1 cellular context compared by ENCODE assay signal in the genomic region with DNA sequence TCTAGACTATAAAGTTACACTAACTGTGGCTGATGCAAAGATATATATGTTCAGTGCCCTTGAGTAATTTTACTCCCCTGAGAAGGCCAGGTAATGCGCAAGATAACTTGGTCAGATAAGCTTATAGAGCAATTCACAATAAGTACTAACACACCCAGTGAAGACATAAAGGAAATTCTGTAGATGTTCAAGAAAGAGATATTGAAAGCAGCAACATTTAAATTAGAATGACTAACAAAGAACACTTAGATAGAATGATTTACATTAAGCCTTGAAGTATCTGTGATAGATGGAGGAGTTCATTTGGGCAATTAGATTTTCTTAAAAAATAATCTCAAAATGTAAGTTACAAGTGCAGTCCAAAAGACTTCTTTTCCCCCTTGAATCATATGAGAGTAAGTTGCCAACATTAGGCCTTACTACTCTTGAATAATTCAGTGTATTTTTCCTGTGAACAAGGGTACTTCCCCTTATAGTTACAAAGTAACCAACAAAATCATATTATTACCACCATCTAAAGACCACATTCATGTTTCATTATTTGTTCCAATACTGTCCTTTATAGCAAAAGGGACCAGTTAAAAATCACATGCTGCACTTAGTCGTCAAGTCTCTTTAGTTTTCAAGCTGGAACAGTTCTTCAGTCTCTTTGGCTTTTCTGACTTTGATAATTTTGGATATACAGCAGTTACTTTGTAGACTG.
TF ChIP-seq lines count a peak whose summit lies in the region.

No MANE protein-coding gene starts in this region.

TF ChIP-seq in A549, 52 proteins besides CTCF, POLR2A, EP300 and RAD21 (continued from another document):
- TF ChIP-seq BCL3 (IDR thresholded peaks at IDR 0.05) (no peak), ESRRA (IDR thresholded peaks at IDR 0.05; ENCODE audit: borderline replicate concordance, low read length) (no peak), EHF (CRISPR knock-in tag; IDR thresholded peaks at IDR 0.05) (no peak), PHF8 (IDR thresholded peaks at IDR 0.05; ENCODE audit: borderline replicate concordance, low read depth) (no peak), KDM1A (IDR thresholded peaks at IDR 0.05; ENCODE audit: low read depth) (no peak), JUN (IDR thresholded peaks at IDR 0.05) (no peak), MAFK (IDR thresholded peaks at IDR 0.05; ENCODE audit: partially characterized antibody) (no peak), JUNB (IDR thresholded peaks at IDR 0.05) (no peak), ZNF302 (CRISPR knock-in tag; IDR thresholded peaks at IDR 0.05) (no peak)
- TF ChIP-seq, protein P1, sequence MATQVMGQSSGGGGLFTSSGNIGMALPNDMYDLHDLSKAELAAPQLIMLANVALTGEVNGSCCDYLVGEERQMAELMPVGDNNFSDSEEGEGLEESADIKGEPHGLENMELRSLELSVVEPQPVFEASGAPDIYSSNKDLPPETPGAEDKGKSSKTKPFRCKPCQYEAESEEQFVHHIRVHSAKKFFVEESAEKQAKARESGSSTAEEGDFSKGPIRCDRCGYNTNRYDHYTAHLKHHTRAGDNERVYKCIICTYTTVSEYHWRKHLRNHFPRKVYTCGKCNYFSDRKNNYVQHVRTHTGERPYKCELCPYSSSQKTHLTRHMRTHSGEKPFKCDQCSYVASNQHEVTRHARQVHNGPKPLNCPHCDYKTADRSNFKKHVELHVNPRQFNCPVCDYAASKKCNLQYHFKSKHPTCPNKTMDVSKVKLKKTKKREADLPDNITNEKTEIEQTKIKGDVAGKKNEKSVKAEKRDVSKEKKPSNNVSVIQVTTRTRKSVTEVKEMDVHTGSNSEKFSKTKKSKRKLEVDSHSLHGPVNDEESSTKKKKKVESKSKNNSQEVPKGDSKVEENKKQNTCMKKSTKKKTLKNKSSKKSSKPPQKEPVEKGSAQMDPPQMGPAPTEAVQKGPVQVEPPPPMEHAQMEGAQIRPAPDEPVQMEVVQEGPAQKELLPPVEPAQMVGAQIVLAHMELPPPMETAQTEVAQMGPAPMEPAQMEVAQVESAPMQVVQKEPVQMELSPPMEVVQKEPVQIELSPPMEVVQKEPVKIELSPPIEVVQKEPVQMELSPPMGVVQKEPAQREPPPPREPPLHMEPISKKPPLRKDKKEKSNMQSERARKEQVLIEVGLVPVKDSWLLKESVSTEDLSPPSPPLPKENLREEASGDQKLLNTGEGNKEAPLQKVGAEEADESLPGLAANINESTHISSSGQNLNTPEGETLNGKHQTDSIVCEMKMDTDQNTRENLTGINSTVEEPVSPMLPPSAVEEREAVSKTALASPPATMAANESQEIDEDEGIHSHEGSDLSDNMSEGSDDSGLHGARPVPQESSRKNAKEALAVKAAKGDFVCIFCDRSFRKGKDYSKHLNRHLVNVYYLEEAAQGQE (IDR thresholded peaks at IDR 0.05): no peak
- TF ChIP-seq, protein P2, sequence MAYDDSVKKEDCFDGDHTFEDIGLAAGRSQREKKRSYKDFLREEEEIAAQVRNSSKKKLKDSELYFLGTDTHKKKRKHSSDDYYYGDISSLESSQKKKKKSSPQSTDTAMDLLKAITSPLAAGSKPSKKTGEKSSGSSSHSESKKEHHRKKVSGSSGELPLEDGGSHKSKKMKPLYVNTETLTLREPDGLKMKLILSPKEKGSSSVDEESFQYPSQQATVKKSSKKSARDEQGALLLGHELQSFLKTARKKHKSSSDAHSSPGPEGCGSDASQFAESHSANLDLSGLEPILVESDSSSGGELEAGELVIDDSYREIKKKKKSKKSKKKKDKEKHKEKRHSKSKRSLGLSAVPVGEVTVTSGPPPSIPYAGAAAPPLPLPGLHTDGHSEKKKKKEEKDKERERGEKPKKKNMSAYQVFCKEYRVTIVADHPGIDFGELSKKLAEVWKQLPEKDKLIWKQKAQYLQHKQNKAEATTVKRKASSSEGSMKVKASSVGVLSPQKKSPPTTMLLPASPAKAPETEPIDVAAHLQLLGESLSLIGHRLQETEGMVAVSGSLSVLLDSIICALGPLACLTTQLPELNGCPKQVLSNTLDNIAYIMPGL (CRISPR knock-in tag; IDR thresholded peaks at IDR 0.05; ENCODE audit: borderline replicate concordance): no peak
